In the genomic region with DNA sequence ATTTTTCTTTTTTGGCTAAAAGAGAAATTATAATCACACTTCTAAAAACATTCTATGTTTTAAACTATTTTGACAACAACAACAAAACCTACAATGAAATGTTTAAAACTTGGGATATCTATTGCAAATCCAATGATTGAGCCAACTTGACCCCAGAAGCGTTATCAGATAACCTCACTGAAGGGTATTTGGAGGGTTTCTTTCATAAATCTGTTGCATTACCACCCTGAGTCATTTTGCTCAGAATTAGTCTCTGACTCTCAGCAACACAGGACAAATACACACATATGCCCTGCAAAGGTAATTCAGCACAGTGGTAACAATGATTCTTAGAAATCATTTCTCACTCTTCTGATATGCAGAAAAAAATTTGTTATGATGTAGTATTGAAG, we compare ENCODE assay signal across 13 cellular contexts. TPM values are rescaled to one million over a fixed set of nuclear protein-coding genes. Genes with fewer than 3 reads are reported as not detected.
DNase-seq lines count a peak whose midpoint lies in the region; ATAC-seq, FAIRE-seq and TF ChIP-seq lines count a peak whose summit lies in the region.
"Had no signal": no experiment of that assay in that cellular context is flagged by ENCODE, and none has a peak within 500 bp of the region (broad histone marks: within the 10 kb centered on the region; RNA-seq: fewer than 3 reads in every experiment).

No MANE protein-coding gene starts in this region.

- no peak overlapping the region for H2AFZ ChIP-seq in HepG2 (ENCODE audit: low read length)

- WGBS in mesendoderm (ENCODE audit: extremely low coverage, insufficient coverage, low lambda C conversion rate) = no CpG with 5 or more reads among the region's 1 CpG
- WGBS in HepG2 (ENCODE audit: low lambda C conversion rate) = 0% methylated on average over 1 of the region's 1 CpG

- H3K18ac ChIP-seq in mesendoderm (ENCODE audit: low read length) = no peak overlapping the region

- H2BK5ac ChIP-seq in mesendoderm (ENCODE audit: low read length) = no peak overlapping the region

- H3K36me3 ChIP-seq in HUES6 (ENCODE audit: control insufficient read depth, insufficient read depth, low read length) (no peaks in the 10 kb centered on the region), mesendoderm (ENCODE audit: control insufficient read depth, insufficient read depth, low read length) (no peaks in the 10 kb centered on the region), thoracic aorta (no peaks in the 10 kb centered on the region), HepG2 (replicated peaks in 1 of 2; ENCODE audit: control insufficient read depth in 1 of 2, insufficient read depth in 2 of 2, low read length in 2 of 2) (no peaks in the 10 kb centered on the region)

- BruUV-seq in HepG2 (replicated peaks; lab: Mats Ljungman, UMichigan) = no TSS peak

- intact Hi-C loops in activated T-helper 2 cell treated with anti-CD3 and anti-CD28 coated beads, Interferon-gamma antibody, Interleukin-2, Interleukin-4, amounts not matched to agents 10 μg/mL and 5 μg/mL and 100 μg/mL, durations not matched to agents 14 hours and 24 hours and 36 hours (cut with micrococcal nuclease) = loop anchor here (5.0 to 10.0 kb wide), 6 partner anchors 100 to 1148 kb away; partner anchors contain the start of gene BET1
- intact Hi-C loops in HepG2 (cut with micrococcal nuclease; ENCODE audit: unreplicated experiment) = no loop called here

- H2BK15ac ChIP-seq in mesendoderm (replicated peaks; ENCODE audit: low read depth) = peak overlapping the region; percentile 38

- H3K27ac ChIP-seq in HUES6 (ENCODE audit: low read depth, low read length) (peak overlapping the region; percentile 80; the same call in 1 of the 2 replicates), mesendoderm (ENCODE audit: low read depth, low read length) (no peak overlapping the region), thoracic aorta (peak overlapping the region; percentile 93 to 97), HepG2 (ENCODE audit: extremely low read length, insufficient read depth, low read length) (no peak overlapping the region)

- H3K4me2 ChIP-seq in mesendoderm (ENCODE audit: low read length) (no peak overlapping the region), HepG2 (ENCODE audit: low read depth, low read length) (no peak overlapping the region)

- H4K8ac ChIP-seq in mesendoderm (ENCODE audit: low read depth, low read length) = no peak overlapping the region

- CTCF ChIA-PET in HepG2 (lab: Yijun Ruan, JAX; ENCODE audit: low intra/inter-chr PET ratio, low total read pairs) = interaction anchor here (1.1 kb wide), 1 partner anchor 103 kb away, joined by 3 read pairs; no protein-coding TSS in a partner anchor

- H4K5ac ChIP-seq in mesendoderm (ENCODE audit: low read length) = no peak overlapping the region

- no peak for TF ChIP-seq CTCF in thoracic aorta (IDR thresholded peaks at IDR 0.05)
- no peak for TF ChIP-seq CTCF in HepG2 (CRISPR knock-in tag; IDR thresholded peaks at IDR 0.05)

- TF ChIP-seq RAD21 in HepG2 (CRISPR knock-in tag; IDR thresholded peaks at IDR 0.05) = no peak

- H3K9me3 ChIP-seq in HUES6 (ENCODE audit: control insufficient read depth, insufficient read depth, low read depth, low read length) (no peaks in the 10 kb centered on the region), thoracic aorta (no peaks in the 10 kb centered on the region), HepG2 (ENCODE audit: low read length) (no peaks in the 10 kb centered on the region)

- H3K27me3 ChIP-seq in HUES6 (ENCODE audit: control insufficient read depth, insufficient read depth, low read length) (peaks cover 6% of the 10 kb centered on the region; the same call in 1 of the 2 replicates), mesendoderm (ENCODE audit: insufficient read depth, low read length, poor library complexity) (no peaks in the 10 kb centered on the region), thoracic aorta (replicated peaks; ENCODE audit: insufficient read depth) (no peaks in the 10 kb centered on the region), HepG2 (ENCODE audit: control insufficient read depth in 1 of 2, insufficient read depth in 2 of 2, low read length in 2 of 2) (no peaks in the 10 kb centered on the region; a peak in 1 of 5 replicates)

- H3K27ac Mint-ChIP-seq in activated T-helper 2 cell treated with anti-CD3 and anti-CD28 coated beads, Interferon-gamma antibody, Interleukin-2, Interleukin-4, amounts not matched to agents 10 μg/mL and 5 μg/mL and 100 μg/mL, durations not matched to agents 14 hours and 24 hours and 36 hours = peak overlapping the region; percentile 79
- H3K27ac Mint-ChIP-seq: activated naive CD8-positive, alpha-beta T cell had no signal

- ATAC-seq in thoracic aorta (ENCODE audit: insufficient number of reproducible peaks, low FRiP score, low read depth) (no peak), HepG2 (no peak)

- no peaks in the 10 kb centered on the region for H3K36me3 Mint-ChIP-seq in activated T-helper 2 cell treated with anti-CD3 and anti-CD28 coated beads, Interferon-gamma antibody, Interleukin-2, Interleukin-4, amounts not matched to agents 10 μg/mL and 5 μg/mL and 100 μg/mL, durations not matched to agents 14 hours and 24 hours and 36 hours (ENCODE audit: low read depth)
- H3K36me3 Mint-ChIP-seq: activated naive CD8-positive, alpha-beta T cell had no signal

- no peak overlapping the region for H3K4me3 Mint-ChIP-seq in activated T-helper 2 cell treated with anti-CD3 and anti-CD28 coated beads, Interferon-gamma antibody, Interleukin-2, Interleukin-4, amounts not matched to agents 10 μg/mL and 5 μg/mL and 100 μg/mL, durations not matched to agents 14 hours and 24 hours and 36 hours (ENCODE audit: low read depth)
- H3K4me3 Mint-ChIP-seq: activated naive CD8-positive, alpha-beta T cell had no signal

- no peak overlapping the region for H2BK120ac ChIP-seq in mesendoderm (ENCODE audit: low read depth, low read length)

- H3K23ac ChIP-seq in mesendoderm (ENCODE audit: low read length) = no peak overlapping the region

- H3K79me1 ChIP-seq in mesendoderm (ENCODE audit: low read length) = peaks cover 2% of the 10 kb centered on the region

- H3K79me2 ChIP-seq in mesendoderm (ENCODE audit: control insufficient read depth, insufficient read depth, low read length) (no peaks in the 10 kb centered on the region), HepG2 (ENCODE audit: insufficient read depth, low read length) (no peaks in the 10 kb centered on the region)

- H3K4me3 ChIP-seq in HUES6 (ENCODE audit: low read depth, low read length) (peak overlapping the region; percentile 30; the same call in 1 of the 2 replicates), mesendoderm (ENCODE audit: low read length) (no peak overlapping the region), thoracic aorta (peak overlapping the region; percentile 23), HepG2 (replicated peaks in 1 of 3; ENCODE audit: insufficient read depth in 1 of 3, low read depth in 2 of 3, low read length in 3 of 3) (no peak overlapping the region)

- TF ChIP-seq POLR2A in HepG2 (IDR thresholded peaks at IDR 0.05; ENCODE audit: insufficient read depth in 1 of 2, low read depth in 2 of 2, low read length in 2 of 2) = no peak

- in situ Hi-C loops in HepG2 (cut with HindIII; ENCODE audit: extremely low pct_ligation_motif_present, low pct_unique_long_range_greater_than_20kb) = loop anchor here (5.0 kb wide), 1 partner anchor 95 kb away; no protein-coding TSS in a partner anchor

- H3K4me1 ChIP-seq in HUES6 (ENCODE audit: control insufficient read depth, insufficient read depth, low read length) (peaks cover 39% of the 10 kb centered on the region), mesendoderm (ENCODE audit: control insufficient read depth, low read depth, low read length) (peaks cover 7% of the 10 kb centered on the region), thoracic aorta (ENCODE audit: control insufficient read depth in 1 of 2, low read depth in 2 of 2) (peaks cover 9 to 26% of the 10 kb centered on the region in 2 donors), HepG2 (ENCODE audit: insufficient read depth, low read length) (no peaks in the 10 kb centered on the region)

- H3K9ac ChIP-seq in HUES6 (ENCODE audit: low read length) (no peak overlapping the region), mesendoderm (ENCODE audit: low read length) (no peak overlapping the region), HepG2 (ENCODE audit: insufficient read depth, low read depth, low read length) (no peak overlapping the region)

- no peak for FAIRE-seq in HepG2 (lab: Jason Lieb, UNC)
- FAIRE-seq: keratinocyte had no signal

- H3K56ac ChIP-seq in mesendoderm (ENCODE audit: low read length) = peak overlapping the region; percentile 56

- H3K4me1 Mint-ChIP-seq in activated T-helper 2 cell treated with anti-CD3 and anti-CD28 coated beads, Interferon-gamma antibody, Interleukin-2, Interleukin-4, amounts not matched to agents 10 μg/mL and 5 μg/mL and 100 μg/mL, durations not matched to agents 14 hours and 24 hours and 36 hours (ENCODE audit: low read depth) = peaks cover 23% of the 10 kb centered on the region

- no peak for DNase-seq in activated T-helper 2 cell treated with anti-CD3 and anti-CD28 coated beads, Interferon-gamma antibody, Interleukin-2, Interleukin-4, amounts not matched to agents 10 μg/mL and 5 μg/mL and 100 μg/mL, durations not matched to agents 14 hours and 24 hours and 36 hours (ENCODE audit: low spot score)
- peak; percentile 17 for DNase-seq in mesendoderm
- no peak for DNase-seq in thoracic aorta (ENCODE audit: low spot score)
- DNase-seq in NCI-H748 (lab: John Stamatoyannopoulos, UW; ENCODE audit: unreplicated experiment) = no peak
- DNase-seq in HepG2 (ENCODE audit: low spot score) = no peak
- DNase-seq in activated CD8-positive, alpha-beta memory T cell treated with anti-CD3 and anti-CD28 coated beads, Interleukin-2, amount 50 U/mL, for 48 hours = no peak
- DNase-seq: activated CD4-positive, alpha-beta T cell treated with anti-CD3 and anti-CD28 coated beads, Interleukin-2, amount 50 U/mL, for 48 hours; NCI-H1417; NCI-H748 treated with DMSO at 0.1 percent for 48 hours; posterior cingulate gyrus had no signal

- H2AK5ac ChIP-seq in mesendoderm (ENCODE audit: low read length) = no peak overlapping the region

- no peak overlapping the region for H3K4ac ChIP-seq in mesendoderm (ENCODE audit: low read depth, low read length)

- no peaks in the 10 kb centered on the region for H4K20me1 ChIP-seq in HepG2 (ENCODE audit: insufficient read depth, low read length)

- POLR2A ChIA-PET in HepG2 (lab: Yijun Ruan, JAX) = no interaction called here

- H3K27me3 Mint-ChIP-seq in activated T-helper 2 cell treated with anti-CD3 and anti-CD28 coated beads, Interferon-gamma antibody, Interleukin-2, Interleukin-4, amounts not matched to agents 10 μg/mL and 5 μg/mL and 100 μg/mL, durations not matched to agents 14 hours and 24 hours and 36 hours (ENCODE audit: low read depth) = peaks cover 3% of the 10 kb centered on the region

- TF ChIP-seq EP300 in HepG2 (IDR thresholded peaks at IDR 0.05; ENCODE audit: low read depth in 2 of 2, low read length in 2 of 2) (no peak), HepG2 (CRISPR knock-in tag; IDR thresholded peaks at IDR 0.05; ENCODE audit: borderline replicate concordance) (no peak)

- H3K9me3 Mint-ChIP-seq in activated T-helper 2 cell treated with anti-CD3 and anti-CD28 coated beads, Interferon-gamma antibody, Interleukin-2, Interleukin-4, amounts not matched to agents 10 μg/mL and 5 μg/mL and 100 μg/mL, durations not matched to agents 14 hours and 24 hours and 36 hours = no peaks in the 10 kb centered on the region

RNA-seq across cellular contexts. Expression of gene COL1A2, which starts 2.3 kb away (rescaled TPM):
- 1.4 and 1.5 TPM in 2 replicates for total RNA-seq in activated T-helper 2 cell treated with anti-CD3 and anti-CD28 coated beads, Interferon-gamma antibody, Interleukin-2, Interleukin-4, amounts not matched to agents 10 μg/mL and 5 μg/mL and 100 μg/mL, durations not matched to agents 14 hours and 24 hours and 36 hours
- polyA plus RNA-seq in mesendoderm (2013, experiment 1 of 2) = 83.1 TPM
- polyA plus RNA-seq in mesendoderm (2013, experiment 2 of 2) = 83.6 TPM
- 1,000 to 10,000 TPM; 1,117 to 1,356 TPM for total RNA-seq in thoracic aorta
- not detected in 2 replicates for total RNA-seq in HepG2 (2016; rRNA removed; fragmentation: Illumina TruSeq; extraction: Trizol)
- not detected in 2 replicates for total RNA-seq in HepG2 (2016; cell fraction: cytosol; rRNA removed; fragmentation: Illumina TruSeq; extraction: Trizol; ENCODE audit: low read depth)
- total RNA-seq in HepG2 (2016; cell fraction: insoluble cytoplasmic fraction; rRNA removed; fragmentation: Illumina TruSeq; extraction: Trizol) = not detected in 2 replicates
- not detected in 2 replicates for total RNA-seq in HepG2 (2016; cell fraction: membrane; rRNA removed; fragmentation: Illumina TruSeq; extraction: Trizol)
- not detected in 2 replicates for total RNA-seq in HepG2 (2016; cell fraction: nucleus; rRNA removed; fragmentation: Illumina TruSeq; extraction: Trizol)
- not detected in 2 replicates for polyA plus RNA-seq in HepG2 (2011; rRNA removed)
- not detected in 2 replicates for polyA plus RNA-seq in HepG2 (2011; cell fraction: cytosol; rRNA removed)
- polyA plus RNA-seq in HepG2 (2011; cell fraction: nucleus; rRNA removed) = not detected in 2 replicates
- not detected in 2 replicates for polyA plus RNA-seq in HepG2 (2012)
- polyA plus RNA-seq in HepG2 (2016; cell fraction: cytosol; fragmentation: Illumina TruSeq; extraction: Trizol; ENCODE audit: low read depth) = not detected in 2 replicates
- polyA plus RNA-seq in HepG2 (2016; cell fraction: insoluble cytoplasmic fraction; fragmentation: Illumina TruSeq; extraction: Trizol; ENCODE audit: low read depth) = not detected in 2 replicates
- not detected in 2 replicates for polyA plus RNA-seq in HepG2 (2016; cell fraction: membrane; fragmentation: Illumina TruSeq; extraction: Trizol; ENCODE audit: low read depth)
- polyA plus RNA-seq in HepG2 (2016; cell fraction: nucleus; fragmentation: Illumina TruSeq; extraction: Trizol; ENCODE audit: insufficient read depth, low read depth) = not detected in 2 replicates
- polyA minus RNA-seq in HepG2 (2011; rRNA and poly(A)+ RNA removed; ENCODE audit: low replicate concordance) = 0.07 TPM in 1 of 2 replicates, not detected in the other
- not detected in 2 replicates for polyA minus RNA-seq in HepG2 (2011; cell fraction: cytosol; rRNA and poly(A)+ RNA removed)
- not detected in 2 replicates for polyA minus RNA-seq in HepG2 (2011; cell fraction: nucleus; rRNA and poly(A)+ RNA removed)

Comparison
In these comparisons a context has a peak if more than half of its experiments do, and no peak if none do; other contexts are left out.
1. H3K27ac ChIP-seq: peak in HUES6 (single experiment) and thoracic aorta (2 of 2); none in mesendoderm (single experiment) and HepG2 (single experiment).
2. H3K4me3 ChIP-seq: peak in HUES6 (single experiment) and thoracic aorta (single experiment); none in mesendoderm (single experiment) and HepG2 (0 of 3).
3. RNA of gene COL1A2, which starts 2.3 kb away (total RNA-seq): 1,117 to 1,356 TPM in thoracic aorta; 1.4 to 1.5 TPM in activated T-helper 2 cell treated with anti-CD3 and anti-CD28 coated beads, Interferon-gamma antibody, Interleukin-2, Interleukin-4, amounts not matched to agents 10 μg/mL and 5 μg/mL and 100 μg/mL, durations not matched to agents 14 hours and 24 hours and 36 hours and not detected in HepG2; every median in the first group is over 100 times any median in the second.